8 cellular contexts compared by ENCODE assay signal in genomic region chr16:75116081-75116910, GRCh38. TPM values are rescaled to one million over a fixed set of nuclear protein-coding genes. Genes with fewer than 3 reads are reported as not detected.
DNase-seq lines count a peak whose midpoint lies in the region; ATAC-seq and TF ChIP-seq lines count a peak whose summit lies in the region.

Gene LDHD (minus strand): TSS chr16:75116780. CDS start chr16:75116720, 60 bp downstream.

- H3K27ac ChIP-seq in Peyer's patch (peak within 1 kb of the TSS in 2 of 4 donors; percentile 19 to 55), subcutaneous abdominal adipose tissue (ENCODE audit: low read depth, low read length) (peak within 1 kb of the TSS; percentile 41)

- no peak for TF ChIP-seq CTCF in Peyer's patch (IDR thresholded peaks at IDR 0.05)

- H3K4me3 ChIP-seq in Peyer's patch = peak within 1 kb of the TSS in 3 of 4 donors; percentile 30 to 61 (median 55)
- H3K4me3 ChIP-seq in subcutaneous abdominal adipose tissue (ENCODE audit: low read depth in 1 of 5, low read length in 5 of 5) = peak within 1 kb of the TSS; percentile 51 to 90 (median 84)

- H3K27me3 ChIP-seq in Peyer's patch (no peaks in the 10 kb centered on the region), subcutaneous abdominal adipose tissue (ENCODE audit: control insufficient read depth in 5 of 5, insufficient read depth in 4 of 5, low read length in 5 of 5) (peaks cover 0 to 3% (median 0%) of the 10 kb centered on the region in 5 donors)

- peak; percentile 90 for ATAC-seq in left lobe of liver
- no peak for ATAC-seq in HG03565 (IDR thresholded peaks at IDR 0.05; ENCODE audit: unreplicated experiment)

- peaks cover 0 to 5% (median 1%) of the 10 kb centered on the region in 4 donors for H3K9me3 ChIP-seq in Peyer's patch
- no peaks in the 10 kb centered on the region for H3K9me3 ChIP-seq in subcutaneous abdominal adipose tissue (ENCODE audit: control insufficient read depth in 5 of 5, low read length in 5 of 5)

- H3K4me1 ChIP-seq in Peyer's patch (peaks cover 0 to 20% (median 0%) of the 10 kb centered on the region in 4 donors), subcutaneous abdominal adipose tissue (ENCODE audit: control insufficient read depth in 5 of 5, insufficient read depth in 5 of 5, low read length in 5 of 5) (peaks cover 2 to 55% (median 39%) of the 10 kb centered on the region in 5 donors)

- DNase-seq in NCI-H748 (lab: John Stamatoyannopoulos, UW; ENCODE audit: unreplicated experiment) = peak; percentile 31
- DNase-seq in NCI-H748 treated with DMSO at 0.1 percent for 48 hours (lab: John Stamatoyannopoulos, UW) = no peak
- DNase-seq in Peyer's patch = peak in 2 of 3 donors; percentile 81 to 88
- peak; percentile 26 to 76 for DNase-seq in dermis microvascular lymphatic vessel endothelial cell (ENCODE audit: low read depth in 2 of 2)
- DNase-seq in left lobe of liver (ENCODE audit: low spot score) = peak; percentile 95
- DNase-seq in H4 (ENCODE audit: low spot score) = no peak

- peak; percentile 47 for TF ChIP-seq POLR2A in Peyer's patch (IDR thresholded peaks at IDR 0.05)

- H3K36me3 ChIP-seq in Peyer's patch (no peaks in the 10 kb centered on the region), subcutaneous abdominal adipose tissue (ENCODE audit: control insufficient read depth in 5 of 5, insufficient read depth in 5 of 5, low read length in 5 of 5) (peaks cover 0 to 6% (median 0%) of the 10 kb centered on the region in 5 donors)

- H3K9ac ChIP-seq in subcutaneous abdominal adipose tissue (ENCODE audit: low read length in 5 of 5) = peak within 1 kb of the TSS; percentile 56 to 82 (median 64)

RNA-seq across cellular contexts. Expression of gene LDHD, which starts in this region (rescaled TPM):
- total RNA-seq in Peyer's patch = 10 to 100 TPM in 3 of 4 donors, 1 to 10 TPM in 1; 2.5 to 37.0 (median 22.4) TPM
- 0.39 and 1.0 TPM in 2 replicates for total RNA-seq in dermis microvascular lymphatic vessel endothelial cell
- 113 TPM for total RNA-seq in left lobe of liver
- total RNA-seq in H4 (2014; rRNA removed; shearing (Covaris generic)) = 0.10 and 2.4 TPM in 2 replicates

Comparison
In these comparisons a context has a peak if more than half of its experiments do, and no peak if none do; other contexts are left out.
1. DNase-seq: peak in NCI-H748 (single experiment), Peyer's patch (2 of 3), dermis microvascular lymphatic vessel endothelial cell (2 of 2) and left lobe of liver (single experiment); none in NCI-H748 treated with DMSO at 0.1 percent for 48 hours (single experiment) and H4 (single experiment).